In genomic region chr1:950268-950667, GRCh38 we compare ENCODE assay signal across 26 cellular contexts. TPM values are rescaled to one million over a fixed set of nuclear protein-coding genes. Genes with fewer than 3 reads are reported as not detected.
"Had no signal": no experiment of that assay in that cellular context is flagged by ENCODE, and none has a peak within 500 bp of the region (broad histone marks: within the 10 kb centered on the region; RNA-seq: fewer than 3 reads in every experiment).

No MANE protein-coding gene starts in this region.

- H3K27me3 ChIP-seq: brain microvascular endothelial cell, Peyer's patch, SJSA1 had no signal

- H3K27ac Mint-ChIP-seq: activated CD8-positive, alpha-beta T cell treated with anti-CD3 and anti-CD28 coated beads for 36 hours; activated naive CD4-positive, alpha-beta T cell treated with anti-CD3 and anti-CD28 coated beads, Interleukin-2, amount 10 ng/mL, durations not matched to agents 7 days and 5 days; activated naive CD8-positive, alpha-beta T cell treated with anti-CD3 and anti-CD28 coated beads for 36 hours; activated T-cell treated with anti-CD3 and anti-CD28 coated beads, Interleukin-2, amount 50 U/mL, for 72 hours; activated T-helper 2 cell treated with anti-CD3 and anti-CD28 coated beads, Interferon-gamma antibody, Interleukin-2, Interleukin-4, amounts not matched to agents 10 μg/mL and 5 μg/mL and 100 μg/mL, durations not matched to agents 14 hours and 24 hours and 36 hours had no signal

- H3K9me3 ChIP-seq: Peyer's patch, SJSA1 had no signal

- H3K27me3 Mint-ChIP-seq: activated CD8-positive, alpha-beta T cell treated with anti-CD3 and anti-CD28 coated beads for 36 hours; activated naive CD8-positive, alpha-beta T cell treated with anti-CD3 and anti-CD28 coated beads for 36 hours had no signal

- H3K9me3 Mint-ChIP-seq: activated CD8-positive, alpha-beta T cell treated with anti-CD3 and anti-CD28 coated beads for 36 hours; activated naive CD4-positive, alpha-beta T cell treated with anti-CD3 and anti-CD28 coated beads, Interleukin-2, amount 10 ng/mL, durations not matched to agents 7 days and 5 days; activated naive CD8-positive, alpha-beta T cell treated with anti-CD3 and anti-CD28 coated beads for 36 hours; activated T-cell treated with anti-CD3 and anti-CD28 coated beads, Interleukin-2, amount 50 U/mL, for 72 hours; activated T-helper 2 cell treated with anti-CD3 and anti-CD28 coated beads, Interferon-gamma antibody, Interleukin-2, Interleukin-4, amounts not matched to agents 10 μg/mL and 5 μg/mL and 100 μg/mL, durations not matched to agents 14 hours and 24 hours and 36 hours had no signal

- H3K4me3 Mint-ChIP-seq: activated CD8-positive, alpha-beta T cell treated with anti-CD3 and anti-CD28 coated beads for 36 hours; activated naive CD4-positive, alpha-beta T cell treated with anti-CD3 and anti-CD28 coated beads, Interleukin-2, amount 10 ng/mL, durations not matched to agents 7 days and 5 days; activated naive CD8-positive, alpha-beta T cell treated with anti-CD3 and anti-CD28 coated beads for 36 hours; activated T-cell treated with anti-CD3 and anti-CD28 coated beads, Interleukin-2, amount 50 U/mL, for 72 hours had no signal

- ATAC-seq: activated CD4-positive, CD25-positive, alpha-beta regulatory T cell treated with anti-CD3 and anti-CD28 coated beads, Interleukin-2, amount 50 U/mL, for 24 hours; activated CD8-positive, alpha-beta T cell treated with anti-CD3 and anti-CD28 coated beads for 36 hours; activated T-cell treated with anti-CD3 and anti-CD28 coated beads, Interleukin-2, amount 50 U/mL, for 72 hours; SK-N-SH treated with all-trans-retinoic acid at 6 μM for 48 hours had no signal

- H3K4me1 ChIP-seq: Peyer's patch, SJSA1 had no signal

- H3K27ac ChIP-seq: brain microvascular endothelial cell, Peyer's patch, RWPE1, SJSA1 had no signal

- H3K4me3 ChIP-seq: Peyer's patch, SJSA1 had no signal

- DNase-seq: activated CD4-positive, alpha-beta T cell treated with anti-CD3 and anti-CD28 coated beads for 4 hours; activated CD8-positive, alpha-beta memory T cell treated with anti-CD3 and anti-CD28 coated beads, Interleukin-2, amount 50 U/mL, for 4 hours; activated CD8-positive, alpha-beta T cell treated with anti-CD3 and anti-CD28 coated beads for 36 hours; activated gamma-delta T cell treated with Interleukin-2 at 50 U/mL for 16 hours; activated naive CD4-positive, alpha-beta T cell treated with anti-CD3 and anti-CD28 coated beads, Interleukin-2, amount 10 ng/mL, durations not matched to agents 7 days and 5 days; activated naive CD8-positive, alpha-beta T cell treated with anti-CD3 and anti-CD28 coated beads for 36 hours; activated T-cell treated with anti-CD3 and anti-CD28 coated beads, Interleukin-2, amount 50 U/mL, for 72 hours; brain microvascular endothelial cell; Karpas-422; MM.1S; NCI-H1105; NCI-H1436 treated with DMSO at 0.1 percent for 48 hours; NCI-H187 treated with DMSO at 0.1 percent for 48 hours; NCI-H2081 treated with DMSO at 0.1 percent for 48 hours; NCI-H446; NCI-H524; Peyer's patch; Right ventricle myocardium superior; SW 1271 had no signal

- H3K4me1 Mint-ChIP-seq: activated naive CD4-positive, alpha-beta T cell treated with anti-CD3 and anti-CD28 coated beads, Interleukin-2, amount 10 ng/mL, durations not matched to agents 7 days and 5 days; activated naive CD8-positive, alpha-beta T cell treated with anti-CD3 and anti-CD28 coated beads for 36 hours had no signal

RNA-seq across cellular contexts. Expression of gene PLEKHN1, which starts 16.0 kb away (rescaled TPM):
- total RNA-seq: cardiac septum, Right ventricle myocardium superior had no signal

RNA-seq across cellular contexts. Expression of gene SAMD11, which starts 26.5 kb away (rescaled TPM):
- total RNA-seq: activated CD8-positive, alpha-beta T cell treated with anti-CD3 and anti-CD28 coated beads for 36 hours; activated naive CD8-positive, alpha-beta T cell treated with anti-CD3 and anti-CD28 coated beads for 36 hours; activated T-helper 2 cell treated with anti-CD3 and anti-CD28 coated beads, Interferon-gamma antibody, Interleukin-2, Interleukin-4, amounts not matched to agents 10 μg/mL and 5 μg/mL and 100 μg/mL, durations not matched to agents 14 hours and 24 hours and 36 hours; T-helper 1 cell treated with Interleukin-12 subunit alpha and Interleukin-12 subunit beta and Interleukin-4 antibody, amounts not matched to agents 30 ng/mL and 1 ng/mL, for 36 hours had no signal

RNA-seq across cellular contexts. Expression of gene PERM1, which starts 31.6 kb away (rescaled TPM):
- total RNA-seq: activated CD8-positive, alpha-beta T cell treated with anti-CD3 and anti-CD28 coated beads for 36 hours; activated naive CD8-positive, alpha-beta T cell treated with anti-CD3 and anti-CD28 coated beads for 36 hours; activated T-cell treated with anti-CD3 and anti-CD28 coated beads, Interleukin-2, amount 50 U/mL, for 72 hours; activated T-helper 2 cell treated with anti-CD3 and anti-CD28 coated beads, Interferon-gamma antibody, Interleukin-2, Interleukin-4, amounts not matched to agents 10 μg/mL and 5 μg/mL and 100 μg/mL, durations not matched to agents 14 hours and 24 hours and 36 hours; T-helper 1 cell treated with Interleukin-12 subunit alpha and Interleukin-12 subunit beta and Interleukin-4 antibody, amounts not matched to agents 30 ng/mL and 1 ng/mL, for 36 hours had no signal
